1 cellular context compared by ENCODE assay signal in genomic region chr1:96376846-96377245, GRCh38.
TF ChIP-seq lines count a peak whose summit lies in the region.

No MANE protein-coding gene starts in this region.

TF ChIP-seq in GM23338, 12 proteins besides CTCF, POLR2A, EP300 and RAD21 (continued from another document):
- no peak for TF ChIP-seq ZNF462 (CRISPR knock-in tag; IDR thresholded peaks at IDR 0.05)
- no peak for TF ChIP-seq JUNB (IDR thresholded peaks at IDR 0.05; ENCODE audit: unreplicated experiment)
- no peak for TF ChIP-seq ZNF114 (CRISPR knock-in tag; IDR thresholded peaks at IDR 0.05)
- TF ChIP-seq NANOG (IDR thresholded peaks at IDR 0.05; ENCODE audit: borderline replicate concordance) = no peak
